In the genomic region with DNA sequence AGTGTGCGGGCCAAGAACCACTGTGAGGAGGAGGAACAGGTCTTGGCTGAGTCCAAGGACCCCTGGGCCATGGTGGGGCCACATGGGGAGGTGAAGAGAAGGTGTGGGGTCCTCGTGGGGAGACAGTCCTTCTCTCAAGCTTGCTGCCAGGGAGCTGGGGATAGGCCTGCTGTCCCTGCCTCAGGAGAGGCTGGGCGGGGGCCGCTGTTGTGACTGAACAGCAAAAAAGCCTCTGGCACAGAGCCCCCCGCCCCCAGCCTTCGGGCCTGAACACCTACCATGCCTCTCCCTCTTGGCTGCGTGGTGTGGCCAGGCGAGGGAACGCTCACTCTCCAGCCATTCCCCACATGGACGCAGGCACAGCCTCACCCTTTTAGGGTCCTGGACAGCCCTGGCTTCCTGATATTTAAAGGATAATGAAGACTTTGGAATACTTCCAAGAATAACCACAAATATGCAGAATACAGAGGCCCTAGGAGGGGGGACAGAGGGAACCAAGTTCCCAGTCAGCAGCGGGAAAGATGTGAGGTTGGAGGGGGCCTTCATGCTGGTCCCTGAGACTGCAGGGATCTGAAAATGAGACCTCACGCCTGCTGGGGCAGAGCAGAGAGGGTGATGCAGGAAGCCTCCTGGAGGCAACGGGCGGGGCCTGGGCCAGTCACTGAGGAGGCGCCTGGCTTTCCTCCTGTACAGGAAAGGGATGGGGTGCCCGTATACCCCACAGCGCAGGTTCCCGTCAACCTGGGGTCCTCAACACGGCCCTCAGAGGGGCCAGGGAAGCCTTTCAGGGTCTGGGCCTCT, we compare ENCODE assay signal across 14 cellular contexts.
DNase-seq lines count a peak whose midpoint lies in the region; ATAC-seq and FAIRE-seq lines count a peak whose summit lies in the region.
"Had no signal": no experiment of that assay in that cellular context is flagged by ENCODE, and none has a peak within 500 bp of the region (broad histone marks: within the 10 kb centered on the region; RNA-seq: fewer than 3 reads in every experiment).

No MANE protein-coding gene starts in this region.

- peaks cover 6% of the 10 kb centered on the region for H3K36me3 ChIP-seq in adipocyte (ENCODE audit: control insufficient read depth, insufficient read depth, low read length, severe bottlenecking)

- FAIRE-seq in urothelium cell line (lab: Jason Lieb, UNC) = no peak

- DNase-seq in Right ventricle myocardium inferior (ENCODE audit: missing footprints) (peak; percentile 48), cardiac septum (ENCODE audit: low spot score) (no peak), adipocyte (ENCODE audit: low read depth) (peak; percentile 78), glomerular visceral epithelial cell (ENCODE audit: extremely low spot score) (peak; percentile 85), urothelium cell line (ENCODE audit: low spot score) (peak; percentile 68), iPS-NIHi7 (ENCODE audit: extremely low spot score) (no peak)
- no peak for DNase-seq in activated naive CD4-positive, alpha-beta T cell treated with Interleukin-2 at 50 U/mL for 16 hours
- DNase-seq: activated CD4-positive, alpha-beta T cell treated with anti-CD3 and anti-CD28 coated beads for 1 hour; activated gamma-delta T cell treated with Interleukin-2 at 50 U/mL for 16 hours; dorsolateral prefrontal cortex; NCI-H446 treated with DMSO at 0.1 percent for 48 hours; SHP77 treated with DMSO at 0.1 percent for 48 hours had no signal

- peaks cover 10% of the 10 kb centered on the region for H3K4me1 ChIP-seq in adipocyte (ENCODE audit: control insufficient read depth, insufficient read depth, low read length)

- ATAC-seq in Right ventricle myocardium inferior = no peak
- ATAC-seq in GM18870 (IDR thresholded peaks at IDR 0.05; ENCODE audit: unreplicated experiment) = no peak
- ATAC-seq: stimulated activated effector memory CD8-positive, alpha-beta T cell treated with anti-CD3 and anti-CD28 coated beads, Interleukin-12 subunit alpha, Interleukin-12 subunit beta, amount 100 ng/mL, for 72 hours had no signal

- H3K9ac ChIP-seq in adipocyte (ENCODE audit: low read length) = peak overlapping the region; percentile 22

- no peaks in the 10 kb centered on the region for H3K27me3 ChIP-seq in adipocyte (replicated peaks; ENCODE audit: control insufficient read depth, insufficient read depth, low read length)
- H3K27me3 ChIP-seq: dorsolateral prefrontal cortex had no signal

- no peaks in the 10 kb centered on the region for H3K9me3 ChIP-seq in adipocyte (ENCODE audit: control insufficient read depth, low read length)

- H3K4me3 ChIP-seq in adipocyte (ENCODE audit: low read length) = no peak overlapping the region
- H3K4me3 ChIP-seq: dorsolateral prefrontal cortex had no signal

- intact Hi-C loops in Right ventricle myocardium inferior (cut with DNase I) = loop anchor here (5.0 to 10.0 kb wide), 3 partner anchors 137 to 354 kb away; a partner anchor contains a TSS
- intact Hi-C loops in cardiac septum (cut with DNase I) = no loop called here

Comparison
In these comparisons a context has a peak if more than half of its experiments do, and no peak if none do; other contexts are left out.
1. DNase-seq: peak in Right ventricle myocardium inferior (single experiment), adipocyte (single experiment), glomerular visceral epithelial cell (single experiment) and urothelium cell line (single experiment); none in cardiac septum (single experiment), iPS-NIHi7 (single experiment) and activated naive CD4-positive, alpha-beta T cell treated with Interleukin-2 at 50 U/mL for 16 hours (single experiment).